ENCODE assay signal across 22 cellular contexts in the genomic region with DNA sequence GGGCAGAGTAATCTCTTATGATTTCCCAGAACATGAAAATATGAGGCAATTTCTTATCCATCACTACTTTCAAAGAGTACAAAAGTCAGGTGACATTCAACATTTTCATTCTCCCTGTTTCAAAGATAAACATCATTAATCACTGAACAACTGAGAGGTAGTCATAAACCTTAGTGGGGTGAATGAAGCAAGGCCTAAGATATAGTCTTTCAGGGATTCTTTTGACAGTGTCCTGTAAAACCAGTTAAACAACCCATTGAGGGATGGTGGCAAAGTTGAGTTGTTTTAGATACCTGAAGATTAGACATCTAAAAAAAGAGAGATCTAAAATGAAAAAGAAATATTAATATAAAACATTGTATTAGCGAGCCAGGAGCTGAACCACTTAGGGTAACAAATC.
"Had no signal": no experiment of that assay in that cellular context is flagged by ENCODE, and none has a peak within 500 bp of the region (broad histone marks: within the 10 kb centered on the region; RNA-seq: fewer than 3 reads in every experiment).

No MANE protein-coding gene starts in this region.

- H3K27me3 Mint-ChIP-seq: activated B cell treated with CpG ODN at 0.5 μM for 24 hours; activated CD4-positive, alpha-beta T cell treated with anti-CD3 and anti-CD28 coated beads for 36 hours; activated naive CD8-positive, alpha-beta T cell treated with anti-CD3 and anti-CD28 coated beads, Interleukin-2, amount 10 ng/mL, durations not matched to agents 7 days and 5 days; activated T-cell treated with anti-CD3 and anti-CD28 coated beads, Interleukin-2, amount 50 U/mL, for 24 hours; dendritic cell treated with granulocyte-macrophage colony-stimulating factor and Interleukin-4, amounts not matched to agents 40 ng/mL and 50 ng/mL, for 4 days; memory B cell; stimulated activated memory B cell treated with anti-CD40 and anti-IgM and Interleukin-4, amounts not matched to agents 10 μg/mL and 1 μg/mL and 100 μg/mL, for 72 hours had no signal

- H3K9me3 Mint-ChIP-seq: activated B cell treated with CpG ODN at 0.5 μM for 24 hours, memory B cell had no signal

- H3K27ac ChIP-seq: gastrocnemius medialis, right lobe of liver, skin epidermis, stomach, suprapubic skin, tibial nerve had no signal

- H3K9me3 ChIP-seq: gastrocnemius medialis, right lobe of liver, stomach, suprapubic skin had no signal

- H3K36me3 ChIP-seq: gastrocnemius medialis, right lobe of liver, stomach, suprapubic skin, tibial nerve had no signal

- H3K4me1 ChIP-seq: gastrocnemius medialis, right lobe of liver, suprapubic skin, tibial nerve had no signal

- H3K4me1 Mint-ChIP-seq: activated B cell treated with CpG ODN at 0.5 μM for 24 hours; stimulated activated memory B cell treated with anti-CD40 and anti-IgM and Interleukin-4, amounts not matched to agents 10 μg/mL and 1 μg/mL and 100 μg/mL, for 72 hours had no signal

- H3K27ac Mint-ChIP-seq: activated B cell treated with CpG ODN at 0.5 μM for 24 hours; activated CD4-positive, alpha-beta T cell treated with anti-CD3 and anti-CD28 coated beads for 36 hours; activated naive CD8-positive, alpha-beta T cell treated with anti-CD3 and anti-CD28 coated beads, Interleukin-2, amount 10 ng/mL, durations not matched to agents 7 days and 5 days; activated T-cell treated with anti-CD3 and anti-CD28 coated beads, Interleukin-2, amount 50 U/mL, for 24 hours; activated T-helper 2 cell treated with anti-CD3 and anti-CD28 coated beads, Interferon-gamma antibody, Interleukin-2, Interleukin-4, amounts not matched to agents 10 μg/mL and 5 μg/mL and 100 μg/mL, durations not matched to agents 14 hours and 24 hours and 36 hours; dendritic cell treated with granulocyte-macrophage colony-stimulating factor and Interleukin-4, amounts not matched to agents 40 ng/mL and 50 ng/mL, for 4 days; memory B cell; stimulated activated memory B cell treated with anti-CD40 and anti-IgM and Interleukin-4, amounts not matched to agents 10 μg/mL and 1 μg/mL and 100 μg/mL, for 72 hours had no signal

- H3K4me3 Mint-ChIP-seq: activated B cell treated with CpG ODN at 0.5 μM for 24 hours; activated CD4-positive, alpha-beta T cell treated with anti-CD3 and anti-CD28 coated beads for 36 hours; activated naive CD8-positive, alpha-beta T cell treated with anti-CD3 and anti-CD28 coated beads, Interleukin-2, amount 10 ng/mL, durations not matched to agents 7 days and 5 days; activated T-cell treated with anti-CD3 and anti-CD28 coated beads, Interleukin-2, amount 50 U/mL, for 24 hours; dendritic cell treated with granulocyte-macrophage colony-stimulating factor and Interleukin-4, amounts not matched to agents 40 ng/mL and 50 ng/mL, for 4 days; memory B cell; stimulated activated memory B cell treated with anti-CD40 and anti-IgM and Interleukin-4, amounts not matched to agents 10 μg/mL and 1 μg/mL and 100 μg/mL, for 72 hours had no signal

- H3K4me3 ChIP-seq: gastrocnemius medialis, right lobe of liver, skin epidermis, stomach, suprapubic skin, tibial nerve had no signal

- H3K36me3 Mint-ChIP-seq: memory B cell; stimulated activated memory B cell treated with anti-CD40 and anti-IgM and Interleukin-4, amounts not matched to agents 10 μg/mL and 1 μg/mL and 100 μg/mL, for 72 hours had no signal

- H3K27me3 ChIP-seq: gastrocnemius medialis, right lobe of liver, stomach, suprapubic skin, tibial nerve had no signal

- DNase-seq: activated B cell treated with CpG ODN at 0.5 μM for 24 hours; activated CD4-positive, alpha-beta T cell treated with anti-CD3 and anti-CD28 coated beads for 36 hours; activated CD4-positive, alpha-beta T cell treated with anti-CD3 and anti-CD28 coated beads, Interleukin-2, amount 50 U/mL, for 4 hours; activated CD8-positive, alpha-beta memory T cell treated with anti-CD3 and anti-CD28 coated beads for 24 hours; activated CD8-positive, alpha-beta memory T cell treated with anti-CD3 and anti-CD28 coated beads, Interleukin-2, amount 50 U/mL, for 4 hours; activated naive CD4-positive, alpha-beta T cell; activated naive CD8-positive, alpha-beta T cell treated with anti-CD3 and anti-CD28 coated beads, Interleukin-2, amount 10 ng/mL, durations not matched to agents 7 days and 5 days; activated T-cell treated with anti-CD3 and anti-CD28 coated beads, Interleukin-2, amount 50 U/mL, for 24 hours; effector CD4-positive, alpha-beta T cell; gastrocnemius medialis; hypothalamus; nucleus accumbens; right lobe of liver; stomach; T-helper 9 cell had no signal
